Comparison of ENCODE assay signal across 24 cellular contexts in the genomic region with DNA sequence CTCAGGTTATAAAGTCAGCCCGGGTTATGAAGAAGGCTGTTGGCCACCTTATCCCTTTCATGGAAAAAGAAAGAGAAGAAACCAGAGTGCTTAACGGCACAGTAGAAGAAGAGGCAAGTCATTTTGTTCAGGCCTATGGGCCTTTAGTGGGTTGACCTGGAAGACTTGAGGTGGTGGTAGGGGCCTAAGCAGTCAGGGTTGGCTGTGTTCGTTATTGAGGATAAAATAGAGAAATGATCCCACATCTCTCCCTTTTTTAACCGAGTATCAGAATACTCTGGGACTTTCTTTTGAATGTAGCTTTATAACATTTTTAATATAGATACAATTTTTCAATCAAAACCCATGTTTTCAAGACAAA.
DNase-seq lines count a peak whose midpoint lies in the region; ATAC-seq, FAIRE-seq and TF ChIP-seq lines count a peak whose summit lies in the region.
"Had no signal": no experiment of that assay in that cellular context is flagged by ENCODE, and none has a peak within 500 bp of the region (broad histone marks: within the 10 kb centered on the region; RNA-seq: fewer than 3 reads in every experiment).

No MANE protein-coding gene starts in this region.

- H3K36me3 ChIP-seq in heart left ventricle (peaks cover 0 to 100% (median 87%) of the 10 kb centered on the region in 9 donors), kidney (ENCODE audit: control insufficient read depth in 1 of 2, insufficient read depth in 2 of 2, low read length in 2 of 2) (peaks cover 14 to 28% of the 10 kb centered on the region in 2 donors)

- H3K27ac Mint-ChIP-seq in progenitor cell of endocrine pancreas: peak overlapping the region; percentile 54

- H3K9me3 ChIP-seq in heart left ventricle (no peaks in the 10 kb centered on the region), kidney (ENCODE audit: control insufficient read depth in 1 of 2, low read length in 2 of 2) (no peaks in the 10 kb centered on the region)
- H3K9me3 ChIP-seq: HAP-1, SK-N-SH had no signal

- 85 to 89% (median 88%) methylated on average over 4 of the region's 4 CpGs for WGBS in heart left ventricle, 4 donors

- no peak overlapping the region for H3K4me3 Mint-ChIP-seq in progenitor cell of endocrine pancreas (ENCODE audit: low read depth)
- H3K4me3 Mint-ChIP-seq: activated CD4-positive, alpha-beta T cell treated with anti-CD3 and anti-CD28 coated beads for 36 hours; activated naive CD4-positive, alpha-beta T cell treated with anti-CD3 and anti-CD28 coated beads, Interleukin-2, amount 10 ng/mL, durations not matched to agents 7 days and 5 days; activated T-cell treated with anti-CD3 and anti-CD28 coated beads, Interleukin-2, amount 50 U/mL, for 4 hours; central memory CD8-positive, alpha-beta T cell; naive B cell; T-helper 17 cell had no signal

- ATAC-seq in heart left ventricle (no peak), GM21360 (IDR thresholded peaks at IDR 0.05; ENCODE audit: unreplicated experiment) (no peak), GM21528 (IDR thresholded peaks at IDR 0.05; ENCODE audit: low FRiP score, unreplicated experiment) (no peak)
- ATAC-seq: activated CD4-positive, alpha-beta T cell treated with anti-CD3 and anti-CD28 coated beads for 36 hours; activated T-cell treated with anti-CD3 and anti-CD28 coated beads, Interleukin-2, amount 50 U/mL, for 4 hours; GM12878; T-helper 17 cell had no signal

- H3K4me3 ChIP-seq in heart left ventricle: no peak overlapping the region
- no peak overlapping the region for H3K4me3 ChIP-seq in kidney (ENCODE audit: low read length in 2 of 2)
- H3K4me3 ChIP-seq: GM12878, HAP-1 had no signal

- H3K27me3 Mint-ChIP-seq in progenitor cell of endocrine pancreas: no peaks in the 10 kb centered on the region
- H3K27me3 Mint-ChIP-seq: activated CD4-positive, alpha-beta T cell treated with anti-CD3 and anti-CD28 coated beads for 36 hours; activated naive CD4-positive, alpha-beta T cell treated with anti-CD3 and anti-CD28 coated beads, Interleukin-2, amount 10 ng/mL, durations not matched to agents 7 days and 5 days; central memory CD8-positive, alpha-beta T cell; naive B cell; T-helper 17 cell had no signal

- H3K27ac ChIP-seq in heart left ventricle: peak overlapping the region in 11 of 12 donors; percentile 9 to 79 (median 66)
- peak overlapping the region; percentile 86 to 89 for H3K27ac ChIP-seq in kidney (ENCODE audit: low read depth in 2 of 2, low read length in 2 of 2)

- H3K4me1 Mint-ChIP-seq in progenitor cell of endocrine pancreas (ENCODE audit: low read depth): peaks cover 25% of the 10 kb centered on the region

- DNase-seq in heart left ventricle (no peak), cardiac septum (ENCODE audit: low spot score) (no peak), kidney (no peak), progenitor cell of endocrine pancreas (ENCODE audit: low spot score, unreplicated experiment) (no peak), UCSD-AML1 (lab: John Stamatoyannopoulos, UW; ENCODE audit: unreplicated experiment) (no peak), NCI-H2107 treated with DMSO at 0.1 percent for 48 hours (lab: John Stamatoyannopoulos, UW; ENCODE audit: unreplicated experiment) (no peak)
- DNase-seq: activated CD4-positive, alpha-beta T cell treated with anti-CD3 and anti-CD28 coated beads for 36 hours; activated T-cell treated with anti-CD3 and anti-CD28 coated beads, Interleukin-2, amount 50 U/mL, for 4 hours; DND-41; mesendoderm; naive B cell; NCI-H187 treated with DMSO at 0.1 percent for 48 hours; NCI-H226; NCI-H82; RPMI8226; SK-N-SH; stimulated activated CD8-positive, alpha-beta memory T cell treated with anti-CD3 and anti-CD28 coated beads, Interleukin-4, amount 100 ng/mL, for 48 hours; T-helper 17 cell had no signal

- TF ChIP-seq CTCF in heart left ventricle (IDR thresholded peaks at IDR 0.05): no peak
- TF ChIP-seq CTCF in kidney (IDR thresholded peaks at IDR 0.05; ENCODE audit: borderline replicate concordance, extremely low read depth, insufficient read depth): no peak
- TF ChIP-seq CTCF in progenitor cell of endocrine pancreas (IDR thresholded peaks at IDR 0.05; ENCODE audit: unreplicated experiment): no peak

- H3K36me3 Mint-ChIP-seq in progenitor cell of endocrine pancreas (ENCODE audit: insufficient read depth): peaks cover 31% of the 10 kb centered on the region

- intact Hi-C loops in heart left ventricle (cut with DNase I): loop anchor here in 4 of 10 donors (1.0 to 10.0 kb wide), 4 partner anchors 32 to 257 kb away; partner anchors contain the start of genes HEATR1 (in 1 of the 4) and MTR (in 1 of the 4)
- intact Hi-C loops in cardiac septum (cut with DNase I): loop anchor here (10.0 kb wide), 1 partner anchor 257 kb away; the partner anchor contains the start of gene HEATR1
- intact Hi-C loops in kidney (cut with DNase I): no loop called here

- TF ChIP-seq POLR2A in heart left ventricle (IDR thresholded peaks at IDR 0.05): no peak

- no peaks in the 10 kb centered on the region for H3K9me3 Mint-ChIP-seq in progenitor cell of endocrine pancreas (ENCODE audit: low read depth)
- H3K9me3 Mint-ChIP-seq: activated naive CD4-positive, alpha-beta T cell treated with anti-CD3 and anti-CD28 coated beads, Interleukin-2, amount 10 ng/mL, durations not matched to agents 7 days and 5 days; activated T-cell treated with anti-CD3 and anti-CD28 coated beads, Interleukin-2, amount 50 U/mL, for 4 hours; central memory CD8-positive, alpha-beta T cell had no signal

- H3K9ac ChIP-seq in kidney (ENCODE audit: low read length in 2 of 2): peak overlapping the region in 1 of 2 donors; percentile 6
- H3K9ac ChIP-seq: SK-N-SH had no signal

- H3K4me1 ChIP-seq in heart left ventricle: peaks cover 0 to 39% (median 12%) of the 10 kb centered on the region in 12 donors
- peaks cover 14 to 42% of the 10 kb centered on the region in 2 donors for H3K4me1 ChIP-seq in kidney (ENCODE audit: control insufficient read depth in 1 of 2, insufficient read depth in 1 of 2, low read depth in 1 of 2, low read length in 2 of 2)
- H3K4me1 ChIP-seq: HAP-1 had no signal

- no peaks in the 10 kb centered on the region for H3K27me3 ChIP-seq in heart left ventricle

- FAIRE-seq in kidney (lab: Jason Lieb, UNC): no peak
- FAIRE-seq: GM12878 had no signal
